Comparison of ENCODE assay signal across 16 cellular contexts in genomic region chr6:43456737-43457126, GRCh38. TPM values are rescaled to one million over a fixed set of nuclear protein-coding genes. Genes with fewer than 3 reads are reported as not detected.
A peak's percentile ranks its signal among the peaks of the same experiment; 100 is the strongest.
DNase-seq lines count a peak whose midpoint lies in the region; ATAC-seq lines count a peak whose summit lies in the region.
"Had no signal": no experiment of that assay in that cellular context is flagged by ENCODE, and none has a peak within 500 bp of the region (broad histone marks: within the 10 kb centered on the region; RNA-seq: fewer than 3 reads in every experiment).

No MANE protein-coding gene starts in this region.

- H3K27me3 Mint-ChIP-seq in T-cell = peaks cover 0 to 5% of the 10 kb centered on the region in 2 donors
- peaks cover 0 to 44% (median 0%) of the 10 kb centered on the region in 5 donors for H3K27me3 Mint-ChIP-seq in naive thymus-derived CD4-positive, alpha-beta T cell

- DNase-seq in DMS153 treated with DMSO at 0.1 percent for 48 hours (lab: John Stamatoyannopoulos, UW; ENCODE audit: unreplicated experiment) (peak; percentile 14), DMS153 (lab: John Stamatoyannopoulos, UW) (no peak), DMS53 treated with DMSO at 0.1 percent for 48 hours (lab: John Stamatoyannopoulos, UW; ENCODE audit: unreplicated experiment) (peak; percentile 10), T-cell (no peak), GDM1 (lab: John Stamatoyannopoulos, UW) (no peak), activated gamma-delta T cell (lab: John Stamatoyannopoulos, UW) (no peak)
- no peak for DNase-seq in naive thymus-derived CD4-positive, alpha-beta T cell
- DNase-seq: 8988T; activated CD4-positive, alpha-beta T cell treated with anti-CD3 and anti-CD28 coated beads, Interleukin-2, amount 10 ng/mL, durations not matched to agents 7 days and 5 days; activated gamma-delta T cell treated with Interleukin-2 at 50 U/mL for 16 hours; COR-L47; ovary; stimulated activated CD4-positive, alpha-beta T cell treated with anti-CD3 and anti-CD28 coated beads, Interleukin-12 subunit alpha, Interleukin-12 subunit beta, amount 100 ng/mL, for 4 hours; upper lobe of left lung had no signal

- H3K27me3 ChIP-seq in naive thymus-derived CD4-positive, alpha-beta T cell (ENCODE audit: control insufficient read depth in 2 of 2, insufficient read depth in 2 of 2, low read length in 2 of 2) = no peaks in the 10 kb centered on the region
- H3K27me3 ChIP-seq: ovary had no signal

- intact Hi-C loops in naive thymus-derived CD4-positive, alpha-beta T cell (cut with micrococcal nuclease) = loop anchor here (10.0 kb wide), 3 partner anchors 118 to 892 kb away; partner anchors contain the start of genes POLH (in 1 of the 2), UBR2 (in 1 of the 2) and XPO5 (in 1 of the 2)

- POLR2A ChIA-PET in T-cell (lab: Charles Lee) = no interaction called here
- POLR2A ChIA-PET in naive thymus-derived CD4-positive, alpha-beta T cell (lab: Charles Lee) = interaction anchor here (0.7 to 1.6 kb wide), 5 partner anchors 29 to 1990 kb away, joined by 3 to 7 read pairs (median 3); partner anchors contain the start of genes ABCC10, POLR1C and YIPF3

- H3K9me3 ChIP-seq in naive thymus-derived CD4-positive, alpha-beta T cell (ENCODE audit: control insufficient read depth in 2 of 3, low read length in 3 of 3) = no peaks in the 10 kb centered on the region
- H3K9me3 ChIP-seq: upper lobe of left lung had no signal

- H3K36me3 Mint-ChIP-seq in T-cell = peaks cover 3% of the 10 kb centered on the region
- H3K36me3 Mint-ChIP-seq in naive thymus-derived CD4-positive, alpha-beta T cell = peaks cover 0 to 12% (median 0%) of the 10 kb centered on the region in 5 donors

- H3K36me3 ChIP-seq in naive thymus-derived CD4-positive, alpha-beta T cell (ENCODE audit: control insufficient read depth in 2 of 3, insufficient read depth in 3 of 3, low read length in 3 of 3) = no peaks in the 10 kb centered on the region
- H3K36me3 ChIP-seq: ovary had no signal

- ATAC-seq in T-cell (replicated peaks in 1 of 4) (no peak), HG03025 (IDR thresholded peaks at IDR 0.05; ENCODE audit: low FRiP score, unreplicated experiment) (no peak)
- ATAC-seq in naive thymus-derived CD4-positive, alpha-beta T cell = no peak

- CTCF ChIA-PET in T-cell (lab: Charles Lee) = interaction anchor here (0.6 to 0.7 kb wide), 10 partner anchors 15 to 1293 kb away, joined by 3 to 6 read pairs (median 4); no protein-coding TSS in a partner anchor
- CTCF ChIA-PET in naive thymus-derived CD4-positive, alpha-beta T cell (lab: Charles Lee) = interaction anchor here (1.1 to 1.2 kb wide), 2 partner anchors 50 to 67 kb away, joined by 3 to 4 read pairs; no protein-coding TSS in a partner anchor

- H3K4me1 ChIP-seq in naive thymus-derived CD4-positive, alpha-beta T cell (ENCODE audit: control insufficient read depth in 2 of 2, insufficient read depth in 2 of 2, low read length in 2 of 2) = peaks cover 6 to 7% of the 10 kb centered on the region in 2 donors

- H3K4me1 Mint-ChIP-seq in T-cell = peaks cover 11 to 17% (median 15%) of the 10 kb centered on the region in 3 donors
- H3K4me1 Mint-ChIP-seq in naive thymus-derived CD4-positive, alpha-beta T cell = peaks cover 10 to 19% (median 12%) of the 10 kb centered on the region in 7 donors

- no peak overlapping the region for H3K27ac Mint-ChIP-seq in T-cell
- H3K27ac Mint-ChIP-seq in naive thymus-derived CD4-positive, alpha-beta T cell = peak overlapping the region in 3 of 9 donors; percentile 4 to 51 (median 32)
- H3K27ac Mint-ChIP-seq: activated CD4-positive, alpha-beta T cell treated with anti-CD3 and anti-CD28 coated beads, Interleukin-2, amount 10 ng/mL, durations not matched to agents 7 days and 5 days had no signal

- H3K4me3 ChIP-seq in naive thymus-derived CD4-positive, alpha-beta T cell (ENCODE audit: low read length) = no peak overlapping the region
- H3K4me3 ChIP-seq: ovary had no signal

- peak overlapping the region in 2 of 3 donors; percentile 55 to 83 for H3K4me3 Mint-ChIP-seq in T-cell
- H3K4me3 Mint-ChIP-seq in naive thymus-derived CD4-positive, alpha-beta T cell = peak overlapping the region; percentile 39 to 85 (median 67)

- no peaks in the 10 kb centered on the region for H3K9me3 Mint-ChIP-seq in T-cell
- no peaks in the 10 kb centered on the region for H3K9me3 Mint-ChIP-seq in naive thymus-derived CD4-positive, alpha-beta T cell
- H3K9me3 Mint-ChIP-seq: activated CD4-positive, alpha-beta T cell treated with anti-CD3 and anti-CD28 coated beads, Interleukin-2, amount 10 ng/mL, durations not matched to agents 7 days and 5 days had no signal

- H3K27ac ChIP-seq in naive thymus-derived CD4-positive, alpha-beta T cell (ENCODE audit: low read depth, low read length) = no peak overlapping the region
- H3K27ac ChIP-seq: ovary, upper lobe of left lung had no signal

RNA-seq across cellular contexts. Expression of gene DLK2, which starts 1.4 kb away (rescaled TPM):
- 1 to 10 TPM in 4 of 5 donors, under 1 TPM in 1; 0.47 to 2.1 (median 1.4) TPM for total RNA-seq in T-cell
- 1 to 10 TPM in 1 of 5 experiments, under 1 TPM in 4; 0.30 to 1.6 (median 0.53) TPM for total RNA-seq in naive thymus-derived CD4-positive, alpha-beta T cell
- 1 to 10 TPM in 1 of 2 donors, under 1 TPM in 1; 0.74 to 1.0 TPM for polyA plus RNA-seq in naive thymus-derived CD4-positive, alpha-beta T cell
- total RNA-seq: activated CD4-positive, alpha-beta T cell treated with anti-CD3 and anti-CD28 coated beads, Interleukin-2, amount 10 ng/mL, durations not matched to agents 7 days and 5 days had no signal

RNA-seq across cellular contexts. Expression of gene TJAP1, which starts 20.6 kb away (rescaled TPM):
- 10 to 100 TPM; 30.8 to 51.9 (median 50.6) TPM for total RNA-seq in T-cell
- total RNA-seq in naive thymus-derived CD4-positive, alpha-beta T cell = 10 to 100 TPM; 29.2 to 55.2 (median 33.5) TPM
- 10 to 100 TPM in 1 of 2 donors, 1 to 10 TPM in 1; 8.2 to 10.9 TPM for polyA plus RNA-seq in naive thymus-derived CD4-positive, alpha-beta T cell

RNA-seq across cellular contexts. Expression of gene ABCC10, which starts 29.4 kb away (rescaled TPM):
- total RNA-seq in T-cell = 10 to 100 TPM; 57.8 to 85.4 (median 75.5) TPM
- total RNA-seq in naive thymus-derived CD4-positive, alpha-beta T cell = 10 to 100 TPM; 56.2 to 74.6 (median 60.4) TPM
- 10 to 100 TPM in 1 of 2 donors, 1 to 10 TPM in 1; 9.8 to 18.6 TPM for polyA plus RNA-seq in naive thymus-derived CD4-positive, alpha-beta T cell

RNA-seq across cellular contexts. Expression of gene LRRC73, which starts 53.4 kb away (rescaled TPM):
- total RNA-seq in T-cell = under 1 TPM in 3 of 5 donors, not detected in 2; 0.53 to 0.95 (median 0.76) TPM
- total RNA-seq in naive thymus-derived CD4-positive, alpha-beta T cell = under 1 TPM; 0.22 to 0.84 (median 0.46) TPM
- not detected for polyA plus RNA-seq in naive thymus-derived CD4-positive, alpha-beta T cell
- total RNA-seq: epithelial cell of proximal tubule had no signal

RNA-seq across cellular contexts. Expression of gene YIPF3, which starts 60.0 kb away (rescaled TPM):
- 10 to 100 TPM; 43.7 to 85.0 (median 80.0) TPM for total RNA-seq in T-cell
- total RNA-seq in naive thymus-derived CD4-positive, alpha-beta T cell = 10 to 100 TPM; 54.4 to 75.9 (median 67.3) TPM
- 10 to 100 TPM; 68.3 to 74.5 TPM for polyA plus RNA-seq in naive thymus-derived CD4-positive, alpha-beta T cell

Comparison
In these comparisons a context has a peak if more than half of its experiments do, and no peak if none do; other contexts are left out.
1. DNase-seq: peak in DMS153 treated with DMSO at 0.1 percent for 48 hours (single experiment) and DMS53 treated with DMSO at 0.1 percent for 48 hours (single experiment); none in DMS153 (single experiment), T-cell (0 of 34), naive thymus-derived CD4-positive, alpha-beta T cell (0 of 9), GDM1 (single experiment) and activated gamma-delta T cell (single experiment).